In genomic region chr20:36231331-36231730, GRCh38 we compare ENCODE assay signal across 24 cellular contexts.
"Had no signal": no experiment of that assay in that cellular context is flagged by ENCODE, and none has a peak within 500 bp of the region (broad histone marks: within the 10 kb centered on the region; RNA-seq: fewer than 3 reads in every experiment).

No MANE protein-coding gene starts in this region.

- H3K4me2 ChIP-seq: neural progenitor cell had no signal

- H3K4me1 Mint-ChIP-seq: memory B cell; stimulated activated effector memory CD8-positive, alpha-beta T cell treated with anti-CD3 and anti-CD28 coated beads, Interleukin-12 subunit alpha, Interleukin-12 subunit beta, amount 100 ng/mL, for 72 hours had no signal

- H3K9ac ChIP-seq: neural progenitor cell, parathyroid adenoma had no signal

- H3K4me3 Mint-ChIP-seq: effector memory CD8-positive, alpha-beta T cell; memory B cell; nephron; neural progenitor cell; stimulated activated effector memory CD8-positive, alpha-beta T cell treated with anti-CD3 and anti-CD28 coated beads, Interleukin-12 subunit alpha, Interleukin-12 subunit beta, amount 100 ng/mL, for 72 hours had no signal

- H3K27ac ChIP-seq: coronary artery, neural progenitor cell, parathyroid adenoma, prostate gland, right atrium auricular region, stomach, thoracic aorta, tibial nerve, upper lobe of left lung had no signal

- H3K36me3 ChIP-seq: neural progenitor cell, prostate gland, right atrium auricular region had no signal

- H3K9me3 ChIP-seq: prostate gland, right atrium auricular region, stomach, thoracic aorta, tibial nerve, upper lobe of left lung had no signal

- H3K27ac Mint-ChIP-seq: effector memory CD8-positive, alpha-beta T cell; memory B cell; nephron; neural progenitor cell; stimulated activated effector memory CD8-positive, alpha-beta T cell treated with anti-CD3 and anti-CD28 coated beads, Interleukin-12 subunit alpha, Interleukin-12 subunit beta, amount 100 ng/mL, for 72 hours had no signal

- H3K9me3 Mint-ChIP-seq: effector memory CD8-positive, alpha-beta T cell; memory B cell; naive thymus-derived CD4-positive, alpha-beta T cell; nephron; neural progenitor cell; stimulated activated effector memory CD8-positive, alpha-beta T cell treated with anti-CD3 and anti-CD28 coated beads, Interleukin-12 subunit alpha, Interleukin-12 subunit beta, amount 100 ng/mL, for 72 hours had no signal

- DNase-seq: dermis blood vessel endothelial cell; effector memory CD8-positive, alpha-beta T cell; hypothalamus; kidney; midbrain; naive thymus-derived CD4-positive, alpha-beta T cell; stimulated activated CD4-positive, alpha-beta T cell treated with anti-CD3 and anti-CD28 coated beads, Interleukin-2, amount 100 ng/mL, for 24 hours; stimulated activated CD4-positive, alpha-beta T cell treated with anti-CD3 and anti-CD28 coated beads, Interleukin-4, amount 100 ng/mL, for 24 hours; stimulated activated naive CD4-positive, alpha-beta T cell treated with Interleukin-2 at 50 U/mL for 16 hours; stomach; upper lobe of left lung had no signal

- H3K4me3 ChIP-seq: coronary artery, lung, neural progenitor cell, prostate gland, right atrium auricular region, stomach, thoracic aorta, tibial nerve, upper lobe of left lung had no signal

- ATAC-seq: effector memory CD8-positive, alpha-beta T cell; left lobe of liver; naive thymus-derived CD4-positive, alpha-beta T cell; sciatic nerve; stimulated activated effector memory CD8-positive, alpha-beta T cell treated with anti-CD3 and anti-CD28 coated beads, Interleukin-12 subunit alpha, Interleukin-12 subunit beta, amount 100 ng/mL, for 72 hours had no signal

- H3K27me3 ChIP-seq: neural progenitor cell, right atrium auricular region, stomach, tibial nerve, upper lobe of left lung had no signal

- H2AFZ ChIP-seq: neural progenitor cell, parathyroid adenoma had no signal

- H3K36me3 Mint-ChIP-seq: memory B cell; naive thymus-derived CD4-positive, alpha-beta T cell; neural progenitor cell; stimulated activated effector memory CD8-positive, alpha-beta T cell treated with anti-CD3 and anti-CD28 coated beads, Interleukin-12 subunit alpha, Interleukin-12 subunit beta, amount 100 ng/mL, for 72 hours had no signal

- H3K4me1 ChIP-seq: neural progenitor cell, prostate gland had no signal
